ENCODE assay signal across 25 cellular contexts in the genomic region with DNA sequence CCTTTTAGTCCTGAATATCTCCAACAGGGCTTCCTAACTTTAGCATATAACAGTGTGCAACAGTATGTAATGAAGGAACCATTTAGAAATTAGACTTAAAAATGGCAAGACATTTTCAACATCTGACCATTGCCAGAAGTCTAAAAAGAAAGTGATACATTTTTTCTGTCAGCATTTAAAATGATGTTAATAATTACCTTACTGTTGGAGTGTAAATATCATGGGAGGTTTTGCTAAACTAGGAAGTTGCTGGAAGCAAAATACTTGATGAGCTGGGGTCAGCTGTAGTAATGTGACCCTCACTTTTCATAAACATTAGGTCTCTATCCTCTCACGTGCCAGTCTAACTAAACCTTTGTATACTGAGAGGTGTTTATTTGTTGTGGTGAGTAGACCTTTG.
"Had no signal": no experiment of that assay in that cellular context is flagged by ENCODE, and none has a peak within 500 bp of the region (broad histone marks: within the 10 kb centered on the region; RNA-seq: fewer than 3 reads in every experiment).

No MANE protein-coding gene starts in this region.

- H3K4me3 ChIP-seq: breast epithelium, Peyer's patch, SJCRH30 had no signal

- H3K27ac ChIP-seq: breast epithelium, KMS-11, Peyer's patch, RWPE1, SJCRH30, WERI-Rb-1 had no signal

- H3K9me3 Mint-ChIP-seq: activated naive CD4-positive, alpha-beta T cell treated with anti-CD3 and anti-CD28 coated beads, Interleukin-2, amount 50 U/mL, for 24 hours; activated T-helper 1 cell treated with anti-CD3 and anti-CD28 coated beads, Interleukin-12 subunit alpha, Interleukin-12 subunit beta, Interleukin-2, Interleukin-4 antibody, amounts not matched to agents 30 ng/mL and 10 ng/mL and 1 ng/mL, durations not matched to agents 14 hours and 24 hours and 36 hours had no signal

- H3K4me2 ChIP-seq: KMS-11, SK-N-SH had no signal

- H3K27ac Mint-ChIP-seq: activated CD4-positive, alpha-beta T cell treated with anti-CD3 and anti-CD28 coated beads for 36 hours; activated CD8-positive, alpha-beta T cell treated with anti-CD3 and anti-CD28 coated beads, Interleukin-2, amount 10 ng/mL, durations not matched to agents 7 days and 5 days; activated naive CD4-positive, alpha-beta T cell treated with anti-CD3 and anti-CD28 coated beads, Interleukin-2, amount 50 U/mL, for 24 hours; activated T-helper 1 cell treated with anti-CD3 and anti-CD28 coated beads, Interleukin-12 subunit alpha, Interleukin-12 subunit beta, Interleukin-2, Interleukin-4 antibody, amounts not matched to agents 30 ng/mL and 10 ng/mL and 1 ng/mL, durations not matched to agents 14 hours and 24 hours and 36 hours had no signal

- H3K36me3 Mint-ChIP-seq: activated naive CD4-positive, alpha-beta T cell treated with anti-CD3 and anti-CD28 coated beads, Interleukin-2, amount 50 U/mL, for 24 hours had no signal

- H3K9me3 ChIP-seq: breast epithelium, Peyer's patch, SJCRH30, SK-N-SH had no signal

- H3K4me1 ChIP-seq: breast epithelium, Peyer's patch, SJCRH30 had no signal

- H3K36me3 ChIP-seq: breast epithelium, Peyer's patch, SJCRH30, WERI-Rb-1 had no signal

- H3K4me3 Mint-ChIP-seq: activated CD4-positive, alpha-beta T cell treated with anti-CD3 and anti-CD28 coated beads for 36 hours; activated CD8-positive, alpha-beta T cell treated with anti-CD3 and anti-CD28 coated beads, Interleukin-2, amount 10 ng/mL, durations not matched to agents 7 days and 5 days; activated naive CD4-positive, alpha-beta T cell treated with anti-CD3 and anti-CD28 coated beads, Interleukin-2, amount 50 U/mL, for 24 hours; activated T-helper 1 cell treated with anti-CD3 and anti-CD28 coated beads, Interleukin-12 subunit alpha, Interleukin-12 subunit beta, Interleukin-2, Interleukin-4 antibody, amounts not matched to agents 30 ng/mL and 10 ng/mL and 1 ng/mL, durations not matched to agents 14 hours and 24 hours and 36 hours had no signal

- H3K4me1 Mint-ChIP-seq: activated CD4-positive, alpha-beta T cell treated with anti-CD3 and anti-CD28 coated beads for 36 hours; activated naive CD4-positive, alpha-beta T cell treated with anti-CD3 and anti-CD28 coated beads, Interleukin-2, amount 50 U/mL, for 24 hours had no signal

- H3K27me3 ChIP-seq: breast epithelium, Peyer's patch, SJCRH30 had no signal

- ATAC-seq: activated CD4-positive, alpha-beta T cell treated with anti-CD3 and anti-CD28 coated beads for 36 hours; activated CD8-positive, alpha-beta T cell treated with anti-CD3 and anti-CD28 coated beads, Interleukin-2, amount 10 ng/mL, durations not matched to agents 7 days and 5 days had no signal

- DNase-seq: activated CD4-positive, alpha-beta T cell treated with anti-CD3 and anti-CD28 coated beads for 36 hours; activated CD8-positive, alpha-beta memory T cell treated with anti-CD3 and anti-CD28 coated beads, Interleukin-2, amount 50 U/mL, for 48 hours; activated CD8-positive, alpha-beta T cell treated with anti-CD3 and anti-CD28 coated beads, Interleukin-2, amount 10 ng/mL, durations not matched to agents 7 days and 5 days; activated effector memory CD4-positive, alpha-beta T cell treated with Interleukin-2 at 50 U/mL for 16 hours; activated naive CD4-positive, alpha-beta T cell; activated T-cell treated with anti-CD3 and anti-CD28 coated beads, Interleukin-2, amount 50 U/mL, for 1 hour; aorta; caudate nucleus; NCI-H1092; NCI-H1417; NCI-H1694; NCI-H2029; NCI-H2107; NCI-H524; Peyer's patch; Right ventricle myocardium superior; SJCRH30; SK-N-SH; T-helper 1 cell; WERI-Rb-1 had no signal

- H3K9ac ChIP-seq: KMS-11, SK-N-SH had no signal
